ENCODE assay signal across 11 cellular contexts in genomic region chr9:93131599-93132286, GRCh38. TPM values are rescaled to one million over a fixed set of nuclear protein-coding genes. Genes with fewer than 3 reads are reported as not detected.
DNase-seq lines count a peak whose midpoint lies in the region; TF ChIP-seq lines count a peak whose summit lies in the region.
"Had no signal": no experiment of that assay in that cellular context is flagged by ENCODE, and none has a peak within 500 bp of the region (broad histone marks: within the 10 kb centered on the region; RNA-seq: fewer than 3 reads in every experiment).

No MANE protein-coding gene starts in this region.

- intact Hi-C loops in PC-9 (cut with micrococcal nuclease; ENCODE audit: unreplicated experiment) (loop anchor here (2.0 to 5.0 kb wide), 2 partner anchors 13 to 446 kb away; partner anchors contain the start of gene PHF2), dorsolateral prefrontal cortex (cut with DNase I) (loop anchor here (5.0 to 10.0 kb wide), 2 partner anchors 34 to 433 kb away; partner anchors contain the start of gene CARD19 (in 1 of the 2))

- H3K9me3 ChIP-seq in AG04450 (ENCODE audit: control insufficient read depth, insufficient read depth, low read length) (no peaks in the 10 kb centered on the region; the same call in 1 of the 2 replicates), PC-9 (ENCODE audit: insufficient read depth, low read depth) (no peaks in the 10 kb centered on the region), neuronal stem cell (replicated peaks in 1 of 2; ENCODE audit: control insufficient read depth in 2 of 2, insufficient read depth in 1 of 2, low read depth in 1 of 2, low read length in 2 of 2) (no peaks in the 10 kb centered on the region)

- H3K9me2 ChIP-seq in PC-9 (ENCODE audit: insufficient read depth) = no peaks in the 10 kb centered on the region

- no peak overlapping the region for H3K9ac ChIP-seq in neuronal stem cell (ENCODE audit: low read depth, low read length, poor library complexity)

- no peak overlapping the region for H2AFZ ChIP-seq in PC-9
- H2AFZ ChIP-seq in neuronal stem cell (ENCODE audit: low read length) = no peak overlapping the region

- no peak for DNase-seq in AG04450 (ENCODE audit: low read depth, low spot score)
- DNase-seq in PC-9 = no peak
- DNase-seq in dorsolateral prefrontal cortex = no peak
- no peak for DNase-seq in neuronal stem cell (ENCODE audit: low spot score)
- DNase-seq in NCI-H1436 (lab: John Stamatoyannopoulos, UW) = no peak
- DNase-seq in NCI-H69 (lab: John Stamatoyannopoulos, UW) = no peak
- DNase-seq in AG08396 (ENCODE audit: low spot score) = no peak
- no peak for DNase-seq in HT-29 (ENCODE audit: low spot score)
- DNase-seq: activated gamma-delta T cell had no signal

- no CpG with 5 or more reads among the region's 13 CpGs for WGBS in neuronal stem cell (ENCODE audit: extremely low coverage in 2 of 2, insufficient read length in 2 of 2, insufficient replicate concordance in 1 of 2), 2 donors

- TF ChIP-seq CTCF in AG04450 (IDR thresholded peaks at IDR 0.05; ENCODE audit: low read depth, low read length) = no peak
- TF ChIP-seq CTCF in PC-9 (conservative IDR thresholded peaks at IDR 0.05) = no peak
- no peak for TF ChIP-seq CTCF in dorsolateral prefrontal cortex (IDR thresholded peaks at IDR 0.05 in 54 of 56, conservative IDR thresholded peaks at IDR 0.05 in 2 of 56; ENCODE audit: low read depth in 1 of 56, partially characterized antibody in 56 of 56)

- H2AK5ac ChIP-seq in neuronal stem cell (ENCODE audit: low read depth, low read length) = peak overlapping the region; percentile 86

- H3K79me1 ChIP-seq in neuronal stem cell (ENCODE audit: low read depth, low read length) = peaks cover 9% of the 10 kb centered on the region

- H3K27ac ChIP-seq in AG04450 (ENCODE audit: low read depth, low read length) = no peak overlapping the region
- no peak overlapping the region for H3K27ac ChIP-seq in PC-9
- H3K27ac ChIP-seq in dorsolateral prefrontal cortex = peak overlapping the region in 52 of 59 donors; percentile 2 to 96 (median 82)
- no peak overlapping the region for H3K27ac ChIP-seq in neuronal stem cell (replicated peaks; ENCODE audit: low read length)
- H3K27ac ChIP-seq: SK-N-MC had no signal

- no peaks in the 10 kb centered on the region for H3K27me3 ChIP-seq in AG04450 (ENCODE audit: control insufficient read depth, insufficient read depth, low read length)
- H3K27me3 ChIP-seq in PC-9 (ENCODE audit: insufficient read depth, low read depth) = no peaks in the 10 kb centered on the region
- no peaks in the 10 kb centered on the region for H3K27me3 ChIP-seq in dorsolateral prefrontal cortex
- peaks cover 0 to 8% (median 8%) of the 10 kb centered on the region in 3 experiments for H3K27me3 ChIP-seq in neuronal stem cell (ENCODE audit: control insufficient read depth in 3 of 3, insufficient read depth in 3 of 3, low read depth in 1 of 3, low read length in 3 of 3)

- H2BK15ac ChIP-seq in neuronal stem cell (ENCODE audit: low read length) = no peak overlapping the region

- CTCF ChIA-PET in AG04450 (lab: Charles Lee) = interaction anchor here (1.5 kb wide), 1 partner anchor 23 kb away, joined by 7 read pairs; no protein-coding TSS in a partner anchor
- CTCF ChIA-PET in PC-9 (lab: Charles Lee) = no interaction called here

- H3K4me3 ChIP-seq in AG04450 (ENCODE audit: low read depth, low read length) = peak overlapping the region; percentile 77; the same call in 1 of the 2 replicates
- H3K4me3 ChIP-seq in PC-9 = peak overlapping the region; percentile 88; the same call in 1 of the 2 replicates
- H3K4me3 ChIP-seq in dorsolateral prefrontal cortex = peak overlapping the region in 49 of 59 donors; percentile 2 to 98 (median 85)
- H3K4me3 ChIP-seq in neuronal stem cell (ENCODE audit: low read length in 2 of 2) = no peak overlapping the region
- H3K4me3 ChIP-seq: SK-N-MC had no signal

- no peak overlapping the region for H3K14ac ChIP-seq in neuronal stem cell (ENCODE audit: low read length)

- no peak overlapping the region for H2BK120ac ChIP-seq in neuronal stem cell (ENCODE audit: low read depth, low read length)

- peaks cover 26% of the 10 kb centered on the region for H3K4me1 ChIP-seq in PC-9 (replicated peaks; ENCODE audit: insufficient read depth)
- H3K4me1 ChIP-seq in neuronal stem cell (ENCODE audit: control insufficient read depth in 2 of 2, insufficient read depth in 1 of 2, low read depth in 1 of 2, low read length in 2 of 2) = peaks cover 20 to 26% of the 10 kb centered on the region in 2 donors

- H3K4me2 ChIP-seq in PC-9 = peak overlapping the region; percentile 82
- no peak overlapping the region for H3K4me2 ChIP-seq in neuronal stem cell (ENCODE audit: insufficient read depth, low read length, poor library complexity, severe bottlenecking)

- peak overlapping the region; percentile 58 for H4K8ac ChIP-seq in neuronal stem cell (ENCODE audit: low read depth, low read length)

- peak overlapping the region; percentile 56 for H3K23ac ChIP-seq in neuronal stem cell (ENCODE audit: low read depth, low read length, poor library complexity)

- H3F3A ChIP-seq in PC-9 (ENCODE audit: insufficient read depth, low read depth) = peaks cover 7% of the 10 kb centered on the region; the same call in 1 of the 2 replicates

- no peak overlapping the region for H4K91ac ChIP-seq in neuronal stem cell (ENCODE audit: low read depth, low read length, poor library complexity)

- POLR2A ChIA-PET in AG04450 (lab: Yijun Ruan, JAX) (no interaction called here), PC-9 (lab: Charles Lee; ENCODE audit: unreplicated experiment) (no interaction called here)

- no TSS peak for BruUV-seq in PC-9 (replicated peaks; lab: Mats Ljungman, UMichigan)

- H3K18ac ChIP-seq in neuronal stem cell (ENCODE audit: low read length) = peak overlapping the region; percentile 5

- peaks cover 66% of the 10 kb centered on the region for H3K79me2 ChIP-seq in PC-9 (ENCODE audit: low read depth)

- H2BK12ac ChIP-seq in neuronal stem cell (ENCODE audit: low read length) = no peak overlapping the region

- H3K36me3 ChIP-seq in PC-9 (ENCODE audit: low read depth) = no peaks in the 10 kb centered on the region
- no peaks in the 10 kb centered on the region for H3K36me3 ChIP-seq in neuronal stem cell (replicated peaks in 1 of 2; ENCODE audit: control insufficient read depth in 2 of 2, insufficient read depth in 2 of 2, low read length in 2 of 2)

- H4K20me1 ChIP-seq in PC-9 (ENCODE audit: insufficient read depth) = peaks cover 37% of the 10 kb centered on the region

- H3K4ac ChIP-seq in neuronal stem cell (ENCODE audit: low read length) = no peak overlapping the region

- H2BK5ac ChIP-seq in neuronal stem cell (ENCODE audit: low read length) = no peak overlapping the region

RNA-seq across cellular contexts. Expression of gene NINJ1, which starts 2.3 kb away (rescaled TPM):
- 26.8 and 47.4 TPM in 2 replicates for polyA plus RNA-seq in AG04450 (2011; rRNA removed)
- 13.9 and 21.1 TPM in 2 replicates for polyA minus RNA-seq in AG04450 (2011; rRNA and poly(A)+ RNA removed)
- total RNA-seq in PC-9 (2021) (115 TPM in 2 replicates), dorsolateral prefrontal cortex (10 to 100 TPM; 22.7 to 61.9 (median 33.5) TPM)
- 36.0 TPM for polyA plus RNA-seq in neuronal stem cell (2013, experiment 1 of 2)
- polyA plus RNA-seq in neuronal stem cell (2013, experiment 2 of 2) = 35.7 TPM
- total RNA-seq in HT-29 (2014; rRNA removed; shearing (Covaris generic)) = 45.0 and 49.7 TPM in 2 replicates

RNA-seq across cellular contexts. Expression of gene CARD19, which starts 35.7 kb away (rescaled TPM):
- 25.2 and 42.6 TPM in 2 replicates for polyA plus RNA-seq in AG04450 (2011; rRNA removed)
- 18.1 and 31.7 TPM in 2 replicates for polyA minus RNA-seq in AG04450 (2011; rRNA and poly(A)+ RNA removed)
- total RNA-seq in PC-9 (2021) (97.5 and 122 TPM in 2 replicates), dorsolateral prefrontal cortex (10 to 100 TPM; 22.5 to 60.7 (median 38.7) TPM)
- 23.2 TPM for polyA plus RNA-seq in neuronal stem cell (2013, experiment 1 of 2)
- polyA plus RNA-seq in neuronal stem cell (2013, experiment 2 of 2) = 20.4 TPM
- total RNA-seq in HT-29 (2014; rRNA removed; shearing (Covaris generic)) = 142 and 170 TPM in 2 replicates

RNA-seq across cellular contexts. Expression of gene WNK2, which starts 52.2 kb away (rescaled TPM):
- not detected in 2 replicates for polyA plus RNA-seq in AG04450 (2011; rRNA removed)
- not detected in 2 replicates for polyA minus RNA-seq in AG04450 (2011; rRNA and poly(A)+ RNA removed)
- total RNA-seq in PC-9 (2021) = 44.6 and 61.3 TPM in 2 replicates
- total RNA-seq in dorsolateral prefrontal cortex = 100 to 1,000 TPM in 119 of 120 experiments, 10 to 100 TPM in 1; 78.8 to 241 (median 176) TPM
- polyA plus RNA-seq in neuronal stem cell (2013, experiment 1 of 2) = 22.1 TPM
- polyA plus RNA-seq in neuronal stem cell (2013, experiment 2 of 2) = 22.8 TPM
- total RNA-seq in HT-29 (2014; rRNA removed; shearing (Covaris generic)) = 27.5 and 28.6 TPM in 2 replicates
- total RNA-seq: HT1080 had no signal

Comparison
In these comparisons a context has a peak if more than half of its experiments do, and no peak if none do; other contexts are left out.
1. H3K27ac ChIP-seq: peak in dorsolateral prefrontal cortex (52 of 59); none in AG04450 (single experiment), PC-9 (single experiment) and neuronal stem cell (single experiment).
2. H3K4me3 ChIP-seq: peak in AG04450 (single experiment), PC-9 (single experiment) and dorsolateral prefrontal cortex (49 of 59); none in neuronal stem cell (0 of 2).